Comparison of ENCODE assay signal across 8 cellular contexts in genomic region chr10:114767101-114767588, GRCh38. TPM values are rescaled to one million over a fixed set of nuclear protein-coding genes. Genes with fewer than 3 reads are reported as not detected.
DNase-seq lines count a peak whose midpoint lies in the region; ATAC-seq and FAIRE-seq lines count a peak whose summit lies in the region.

No MANE protein-coding gene starts in this region.

- FAIRE-seq in RCC 7860 (lab: Jason Lieb, UNC): peak; percentile 91

- DNase-seq in GM03348 (ENCODE audit: low spot score) (peak; percentile 75), RCC 7860 (ENCODE audit: low spot score) (peak; percentile 23), NCI-H1694 treated with DMSO at 0.1 percent for 48 hours (lab: John Stamatoyannopoulos, UW) (no peak)

- H3K27me3 ChIP-seq in esophagus (ENCODE audit: control insufficient read depth in 1 of 2, insufficient read depth in 2 of 2, low read length in 2 of 2) (no peaks in the 10 kb centered on the region), neuron (ENCODE audit: insufficient read depth, low read length) (peaks cover 42% of the 10 kb centered on the region)

- no peak overlapping the region for H3K27ac ChIP-seq in esophagus (ENCODE audit: low read depth in 2 of 2, low read length in 1 of 2)

- H3K4me3 ChIP-seq in esophagus (ENCODE audit: low read depth in 1 of 2, low read length in 2 of 2) (peak overlapping the region; percentile 56 to 60), neuron (ENCODE audit: low read length) (peak overlapping the region; percentile 38)

- H3K9me3 ChIP-seq in esophagus (ENCODE audit: control insufficient read depth in 2 of 2, insufficient read depth in 1 of 2, low read depth in 1 of 2, low read length in 1 of 2) (no peaks in the 10 kb centered on the region), neuron (ENCODE audit: low read length) (no peaks in the 10 kb centered on the region)

- H3K4me1 ChIP-seq in esophagus (ENCODE audit: control insufficient read depth in 2 of 2, insufficient read depth in 2 of 2, low read length in 1 of 2) (peaks cover 2 to 3% of the 10 kb centered on the region in 2 donors), neuron (ENCODE audit: insufficient read depth, low read length) (peaks cover 8% of the 10 kb centered on the region)

- ATAC-seq in GM18520 (IDR thresholded peaks at IDR 0.05; ENCODE audit: unreplicated experiment): no peak
- ATAC-seq in HG03108 (IDR thresholded peaks at IDR 0.05; ENCODE audit: unreplicated experiment): no peak
- no peak for ATAC-seq in GM21526 (IDR thresholded peaks at IDR 0.05; ENCODE audit: low FRiP score, unreplicated experiment)

- no peak overlapping the region for H2AFZ ChIP-seq in neuron (ENCODE audit: low read depth, low read length)

- H3K36me3 ChIP-seq in esophagus (ENCODE audit: control insufficient read depth in 2 of 2, insufficient read depth in 2 of 2, low read length in 1 of 2) (no peaks in the 10 kb centered on the region), neuron (ENCODE audit: insufficient read depth, low read length) (no peaks in the 10 kb centered on the region)

- 21 to 27% methylated on average over 8 of the region's 8 CpGs for WGBS in esophagus, 2 donors

RNA-seq across cellular contexts. Expression of gene FHIP2A, which starts 54.4 kb away (rescaled TPM):
- polyA plus RNA-seq in esophagus: 1 to 10 TPM; 3.1 to 3.2 TPM
